ENCODE assay signal across 8 cellular contexts in the genomic region with DNA sequence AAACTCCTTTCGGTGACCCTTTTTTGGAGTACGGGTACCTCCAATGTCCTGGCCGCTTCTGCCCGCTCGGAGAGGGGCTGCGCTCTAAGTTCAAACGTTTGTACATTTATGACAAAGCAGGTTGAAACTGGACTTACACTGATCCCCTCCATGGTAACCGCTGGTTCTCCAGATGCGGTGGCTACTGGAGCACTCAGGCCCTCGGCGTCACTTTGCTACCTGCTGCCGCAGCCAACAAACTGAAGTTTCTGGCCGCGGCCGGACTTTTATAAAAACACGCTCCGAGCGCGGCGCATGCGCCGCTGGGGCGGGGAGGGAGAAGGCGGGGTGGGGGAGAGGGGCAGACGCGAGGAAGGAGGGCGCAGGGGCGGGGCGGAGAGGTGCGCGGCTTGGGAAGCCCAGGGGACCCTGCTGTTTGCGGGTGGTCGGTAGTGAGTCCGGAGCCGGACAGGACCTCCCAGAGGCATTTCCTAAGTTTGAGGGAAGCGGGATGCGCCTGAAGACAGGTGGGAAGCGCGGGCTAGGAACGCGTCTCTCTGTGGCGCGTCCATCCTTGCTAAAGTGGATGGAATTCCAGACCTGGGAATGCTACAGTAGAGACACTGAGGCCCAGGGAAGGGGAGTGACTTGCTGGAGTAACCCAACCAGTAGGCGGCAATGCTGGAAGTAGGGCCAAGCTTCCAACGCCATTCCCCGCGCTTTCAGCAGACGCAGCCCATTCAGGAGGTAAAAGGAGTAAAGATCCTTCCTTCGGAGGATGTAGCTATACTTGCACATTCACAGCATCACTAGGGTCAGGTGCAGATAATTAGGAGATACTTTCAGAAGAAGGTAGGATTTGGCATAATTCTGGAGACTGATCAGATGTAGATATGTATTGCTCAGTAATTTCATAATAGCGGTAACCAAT. TPM values are rescaled to one million over a fixed set of nuclear protein-coding genes. Genes with fewer than 3 reads are reported as not detected.
DNase-seq lines count a peak whose midpoint lies in the region; ATAC-seq and TF ChIP-seq lines count a peak whose summit lies in the region.

A gene (minus strand): TSS at position 241 of the 910 bp plus-strand sequence. CDS start 89 bp downstream, at position 152.

- peak within 1 kb of the TSS; percentile 93 for H3K27ac Mint-ChIP-seq in activated naive CD8-positive, alpha-beta T cell treated with anti-CD3 and anti-CD28 coated beads for 36 hours

- peak in 1 of 2 donors; percentile 62 for TF ChIP-seq POLR2A in vagina (IDR thresholded peaks at IDR 0.05)

- no peaks in the 10 kb centered on the region for H3K36me3 ChIP-seq in right atrium auricular region
- no peaks in the 10 kb centered on the region for H3K36me3 ChIP-seq in rectal smooth muscle tissue (ENCODE audit: control insufficient read depth, insufficient read depth, low read length)
- H3K36me3 ChIP-seq in vagina: no peaks in the 10 kb centered on the region

- peak within 1 kb of the TSS; percentile 59 for H3K9ac ChIP-seq in rectal smooth muscle tissue (ENCODE audit: low read length)

- H3K27me3 Mint-ChIP-seq in activated naive CD8-positive, alpha-beta T cell treated with anti-CD3 and anti-CD28 coated beads for 36 hours: no peaks in the 10 kb centered on the region

- H3K27ac ChIP-seq in right atrium auricular region (peak within 1 kb of the TSS; percentile 31 to 54), rectal smooth muscle tissue (ENCODE audit: low read depth, low read length) (no peak within 1 kb of the TSS), vagina (peak within 1 kb of the TSS; percentile 55)

- DNase-seq in AG20443 (ENCODE audit: low spot score) (peak; percentile 60), M059J (ENCODE audit: low read depth) (peak; percentile 27), SKM-1 (lab: John Stamatoyannopoulos, UW; ENCODE audit: unreplicated experiment) (peak; percentile 44), right atrium auricular region (ENCODE audit: low spot score) (peak; percentile 65), vagina (ENCODE audit: extremely low spot score in 2 of 2) (no peak)
- DNase-seq in activated naive CD8-positive, alpha-beta T cell treated with anti-CD3 and anti-CD28 coated beads for 36 hours: peak; percentile 79

- H3K9me3 Mint-ChIP-seq in activated naive CD8-positive, alpha-beta T cell treated with anti-CD3 and anti-CD28 coated beads for 36 hours: peaks cover 2% of the 10 kb centered on the region

- H3K36me3 Mint-ChIP-seq in activated naive CD8-positive, alpha-beta T cell treated with anti-CD3 and anti-CD28 coated beads for 36 hours: peaks cover 28% of the 10 kb centered on the region

- intact Hi-C loops in vagina (cut with DNase I): no loop called here

- TF ChIP-seq CTCF in right atrium auricular region (IDR thresholded peaks at IDR 0.05): peak in 1 of 2 donors; percentile 30
- no peak for TF ChIP-seq CTCF in vagina (IDR thresholded peaks at IDR 0.05)

- H3K27me3 ChIP-seq in right atrium auricular region: peaks cover 0 to 4% of the 10 kb centered on the region in 2 donors
- H3K27me3 ChIP-seq in rectal smooth muscle tissue (ENCODE audit: control insufficient read depth, insufficient read depth, low read length): no peaks in the 10 kb centered on the region
- H3K27me3 ChIP-seq in vagina: no peaks in the 10 kb centered on the region

- H3K4me3 Mint-ChIP-seq in activated naive CD8-positive, alpha-beta T cell treated with anti-CD3 and anti-CD28 coated beads for 36 hours: peak within 1 kb of the TSS; percentile 94

- ATAC-seq in GM19372 (IDR thresholded peaks at IDR 0.05; ENCODE audit: low read depth, unreplicated experiment): peak; percentile 27

- H3K9me3 ChIP-seq in right atrium auricular region: no peaks in the 10 kb centered on the region
- no peaks in the 10 kb centered on the region for H3K9me3 ChIP-seq in vagina

- peaks cover 61% of the 10 kb centered on the region for H3K4me1 Mint-ChIP-seq in activated naive CD8-positive, alpha-beta T cell treated with anti-CD3 and anti-CD28 coated beads for 36 hours

- H3K4me3 ChIP-seq in right atrium auricular region (peak within 1 kb of the TSS; percentile 34 to 52), rectal smooth muscle tissue (ENCODE audit: low read length) (peak within 1 kb of the TSS; percentile 81), vagina (peak within 1 kb of the TSS; percentile 41 to 47)

- H3K4me1 ChIP-seq in right atrium auricular region: peaks cover 0 to 34% of the 10 kb centered on the region in 2 donors
- H3K4me1 ChIP-seq in rectal smooth muscle tissue (ENCODE audit: control insufficient read depth, insufficient read depth, low read length): no peaks in the 10 kb centered on the region
- peaks cover 33% of the 10 kb centered on the region for H3K4me1 ChIP-seq in vagina

RNA-seq across cellular contexts. Expression of the gene that starts here (rescaled TPM):
- total RNA-seq in M059J (2014; rRNA removed; shearing (Covaris generic)): 0.12 TPM in 1 of 2 replicates, not detected in the other
- 10 to 100 TPM; 56.4 to 57.7 TPM for total RNA-seq in activated naive CD8-positive, alpha-beta T cell treated with anti-CD3 and anti-CD28 coated beads for 36 hours
- total RNA-seq in right atrium auricular region: 10 to 100 TPM; 11.9 to 12.4 TPM
- 39.5 TPM for total RNA-seq in vagina

Comparison
In these comparisons a context has a peak if more than half of its experiments do, and no peak if none do; other contexts are left out.
1. RNA of the gene that starts here (total RNA-seq): 56.4 to 57.7 TPM in activated naive CD8-positive, alpha-beta T cell treated with anti-CD3 and anti-CD28 coated beads for 36 hours, 39.5 TPM in vagina (single experiment) and 11.9 to 12.4 TPM in right atrium auricular region; 0.12 TPM in M059J; every median in the first group is over 10 times any median in the second.
2. Peak in DNase-seq in M059J; RNA of the gene not detected or under 1 TPM.
3. DNase-seq: peak in AG20443 (single experiment), SKM-1 (single experiment), activated naive CD8-positive, alpha-beta T cell treated with anti-CD3 and anti-CD28 coated beads for 36 hours (single experiment) and right atrium auricular region (single experiment); none in vagina (0 of 2).
4. Peak in every context shown above with its lines, with median percentiles within 50 percentile points of each other: H3K4me3 ChIP-seq.